8 cellular contexts compared by ENCODE assay signal in the genomic region with DNA sequence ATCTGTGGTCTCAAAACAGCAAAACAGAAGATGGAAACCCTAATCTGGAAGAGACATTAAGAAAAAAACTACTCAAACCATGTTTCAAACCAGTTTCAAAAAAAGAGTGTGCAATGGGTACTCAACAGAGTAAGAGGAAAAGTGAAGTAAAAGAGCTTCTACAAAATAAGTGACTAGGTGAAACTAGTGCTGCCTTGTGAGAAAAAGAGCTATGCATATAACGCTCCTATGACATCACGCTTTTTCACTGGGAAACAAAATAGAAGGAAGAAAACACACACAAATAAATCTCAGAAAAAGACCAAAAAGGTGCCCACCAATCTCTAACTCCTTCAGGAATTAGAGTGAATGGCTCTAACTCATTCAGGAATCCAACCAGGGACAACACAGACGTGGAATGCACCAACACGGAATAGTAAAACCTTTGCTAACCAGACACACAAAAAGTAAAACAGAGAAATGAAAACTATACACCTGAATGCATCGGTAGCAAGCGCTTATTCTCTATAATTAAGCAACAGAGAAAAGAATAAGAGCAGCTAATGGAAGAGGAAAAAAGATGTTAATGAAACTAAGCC. TPM values are rescaled to one million over a fixed set of nuclear protein-coding genes. Genes with fewer than 3 reads are reported as not detected.
DNase-seq lines count a peak whose midpoint lies in the region; ATAC-seq, FAIRE-seq and TF ChIP-seq lines count a peak whose summit lies in the region.

No MANE protein-coding gene starts in this region.

- H3K4me3 ChIP-seq in GM12878: peak overlapping the region; percentile 92
- H3K4me3 ChIP-seq in mesendoderm (ENCODE audit: low read length): peak overlapping the region; percentile 65

- WGBS in GM12878 (ENCODE audit: insufficient coverage, insufficient replicate concordance, low lambda C conversion rate, missing lambda C conversion rate): 2% methylated on average over 6 of the region's 6 CpGs
- no CpG with 5 or more reads among the region's 6 CpGs for WGBS in mesendoderm (ENCODE audit: extremely low coverage, insufficient coverage, low lambda C conversion rate)

- TF ChIP-seq RAD21 in GM12878 (IDR thresholded peaks at IDR 0.05; ENCODE audit: insufficient read depth, low read depth, low read length): no peak

- H2BK5ac ChIP-seq in mesendoderm (ENCODE audit: low read length): no peak overlapping the region

- H2BK15ac ChIP-seq in mesendoderm (replicated peaks; ENCODE audit: low read depth): no peak overlapping the region

- H3K79me2 ChIP-seq in GM12878 (ENCODE audit: control insufficient read depth, insufficient read depth, low read length) (peaks cover 75% of the 10 kb centered on the region), mesendoderm (ENCODE audit: control insufficient read depth, insufficient read depth, low read length) (peaks cover 54% of the 10 kb centered on the region)

- H3K27ac ChIP-seq in GM12878 (ENCODE audit: control insufficient read depth, insufficient read depth) (peak overlapping the region; percentile 85), mesendoderm (ENCODE audit: low read depth, low read length) (no peak overlapping the region)

- H3K9ac ChIP-seq in GM12878 (ENCODE audit: control insufficient read depth, insufficient read depth, low read length): peak overlapping the region; percentile 75
- peak overlapping the region; percentile 81 for H3K9ac ChIP-seq in mesendoderm (ENCODE audit: low read length)

- ATAC-seq in HG03460 (IDR thresholded peaks at IDR 0.05; ENCODE audit: unreplicated experiment): peak; percentile 2
- peak; percentile 23 for ATAC-seq in GM12878
- no peak for ATAC-seq in activated CD4-positive, CD25-positive, alpha-beta regulatory T cell treated with anti-CD3 and anti-CD28 coated beads, Interleukin-2, amount 50 U/mL, for 24 hours

- CTCF ChIA-PET in GM12878 (lab: Yijun Ruan, JAX): interaction anchor here (0.6 to 3.3 kb wide), 11 partner anchors 9 to 818 kb away, joined by 3 to 15 read pairs (median 5); no protein-coding TSS in a partner anchor

- TSS peak; percentile 51 for BruUV-seq in GM12878 (replicated peaks; lab: Mats Ljungman, UMichigan)

- H3K56ac ChIP-seq in mesendoderm (ENCODE audit: low read length): peak overlapping the region; percentile 85

- H2AK5ac ChIP-seq in mesendoderm (ENCODE audit: low read length): no peak overlapping the region

- H2AFZ ChIP-seq in GM12878 (ENCODE audit: control insufficient read depth, low read depth, low read length): no peak overlapping the region

- in situ Hi-C loops in GM12878 (cut with MboI): no loop called here

- no peaks in the 10 kb centered on the region for H4K20me1 ChIP-seq in GM12878 (ENCODE audit: control insufficient read depth, insufficient read depth)

- no peak overlapping the region for H2BK120ac ChIP-seq in mesendoderm (ENCODE audit: low read depth, low read length)

- POLR2A ChIA-PET in GM12878 (lab: Charles Lee): interaction anchor here (0.6 to 1.6 kb wide), 5 partner anchors 8 to 433 kb away, joined by 3 to 5 read pairs (median 3); a partner anchor contains a TSS

- peak overlapping the region; percentile 84 for H3K4ac ChIP-seq in mesendoderm (ENCODE audit: low read depth, low read length)

- H3K9me3 ChIP-seq in GM12878 (replicated peaks; ENCODE audit: control insufficient read depth, insufficient read depth, low read length): no peaks in the 10 kb centered on the region; the same call in 1 of the 3 replicates

- DNase-seq in GM12891 (ENCODE audit: insufficient read length, low spot score) (no peak), GM12878 (ENCODE audit: low read depth, low spot score) (peak; percentile 12), mesendoderm (no peak), SK-N-DZ (ENCODE audit: low spot score) (no peak), kidney tubule cell (ENCODE audit: low spot score) (no peak), NCI-H2171 (lab: John Stamatoyannopoulos, UW) (no peak)

- H4K5ac ChIP-seq in mesendoderm (ENCODE audit: low read length): no peak overlapping the region

- no peak for TF ChIP-seq EP300 in GM12878 (IDR thresholded peaks at IDR 0.05; ENCODE audit: borderline replicate concordance in 1 of 2, control insufficient read depth in 1 of 2, low read depth in 2 of 2, low read length in 2 of 2)

- no peaks in the 10 kb centered on the region for H3K4me1 ChIP-seq in GM12878 (ENCODE audit: control insufficient read depth, insufficient read depth, low read length)
- H3K4me1 ChIP-seq in mesendoderm (ENCODE audit: control insufficient read depth, low read depth, low read length): peaks cover 6% of the 10 kb centered on the region

- RAD21 ChIA-PET in GM12878 (lab: Charles Lee; ENCODE audit: unreplicated experiment): interaction anchor here (0.9 to 1.9 kb wide), 9 partner anchors 16 to 160 kb away, joined by 3 to 8 read pairs (median 4); a partner anchor contains a TSS

- no peak overlapping the region for H3K23ac ChIP-seq in mesendoderm (ENCODE audit: low read length)

- H3K27me3 ChIP-seq in GM12878 (replicated peaks in 1 of 2; ENCODE audit: control insufficient read depth in 2 of 2, insufficient read depth in 2 of 2, low read length in 1 of 2) (no peaks in the 10 kb centered on the region), mesendoderm (ENCODE audit: insufficient read depth, low read length, poor library complexity) (no peaks in the 10 kb centered on the region)

- SMC1A ChIA-PET in GM12878 (lab: Charles Lee; ENCODE audit: uncharacterized antibody, unreplicated experiment): interaction anchor here (0.7 to 2.8 kb wide), 11 partner anchors 9 to 976 kb away, joined by 3 to 10 read pairs (median 3); no protein-coding TSS in a partner anchor

- intact Hi-C loops in GM12878 (cut with micrococcal nuclease; ENCODE audit: unreplicated experiment): loop anchor here (5.0 kb wide), 1 partner anchor 141 kb away; no protein-coding TSS in a partner anchor

- H3K79me1 ChIP-seq in mesendoderm (ENCODE audit: low read length): peaks cover 2% of the 10 kb centered on the region

- no peak overlapping the region for H3K18ac ChIP-seq in mesendoderm (ENCODE audit: low read length)

- no peak for TF ChIP-seq CTCF in GM12878 (IDR thresholded peaks at IDR 0.05 in 2 of 3, conservative IDR thresholded peaks at IDR 0.05 in 1 of 3; ENCODE audit: control insufficient read depth in 2 of 3, extremely low read depth in 1 of 3, insufficient read depth in 1 of 3, low read depth in 3 of 3, low read length in 3 of 3)

- FAIRE-seq in GM12891 (lab: Jason Lieb, UNC): peak; percentile 75
- peak; percentile 86 for FAIRE-seq in GM12878 (lab: Jason Lieb, UNC)

- TF ChIP-seq POLR2A in GM12891 (IDR thresholded peaks at IDR 0.05; ENCODE audit: low read depth, low read length) (no peak), GM12878 (IDR thresholded peaks at IDR 0.05; ENCODE audit: low read depth, low read length) (no peak)

- H4K8ac ChIP-seq in mesendoderm (ENCODE audit: low read depth, low read length): no peak overlapping the region

- peak overlapping the region; percentile 88 for H3K4me2 ChIP-seq in GM12878 (ENCODE audit: control insufficient read depth, insufficient read depth)
- peak overlapping the region; percentile 45 for H3K4me2 ChIP-seq in mesendoderm (ENCODE audit: low read length)

- H3K36me3 ChIP-seq in GM12878 (ENCODE audit: control insufficient read depth in 2 of 2, insufficient read depth in 2 of 2, low read length in 1 of 2) (no peaks in the 10 kb centered on the region; a peak in 1 of 4 replicates), mesendoderm (ENCODE audit: control insufficient read depth, insufficient read depth, low read length) (no peaks in the 10 kb centered on the region)

RNA-seq across cellular contexts. Expression of a gene that starts 1.3 kb away (rescaled TPM):
- polyA plus RNA-seq in GM12891 (2012; ENCODE audit: low read depth, missing spikeins): 11.4 TPM
- total RNA-seq in GM12878 (2013; cell fraction: nucleolus; rRNA removed): 144 and 151 TPM in 2 replicates
- total RNA-seq in GM12878 (2014; rRNA removed): 28.3 and 34.8 TPM in 2 replicates
- total RNA-seq in GM12878 (2014; rRNA removed; fragmentation: Illumina TruSeq; extraction: Trizol): 20.5 and 22.4 TPM in 2 replicates
- 33.6 and 36.8 TPM in 2 replicates for total RNA-seq in GM12878 (2021)
- 15.0 TPM for polyA plus RNA-seq in GM12878 (2011; ENCODE audit: low read depth)
- polyA plus RNA-seq in GM12878 (2011; rRNA removed): 41.5 and 54.2 TPM in 2 replicates
- polyA plus RNA-seq in GM12878 (2011; cell fraction: cytosol; rRNA removed): 28.5 and 39.6 TPM in 2 replicates
- polyA plus RNA-seq in GM12878 (2011; cell fraction: nucleus; rRNA removed): 36.5 and 45.8 TPM in 2 replicates
- polyA plus RNA-seq in GM12878 (2012): 19.1 and 20.8 TPM in 2 replicates
- 31.7 and 35.5 TPM in 2 replicates for polyA plus RNA-seq in GM12878 (2014; fragmentation: Illumina TruSeq; extraction: Trizol)
- polyA plus RNA-seq in GM12878 (2014; fragmentation: Nextera tagmentation; extraction: Ambion mirVana): 10 to 100 TPM in 1 of 2 experiments, 1 to 10 TPM in 1; 9.5 to 11.9 TPM
- polyA plus RNA-seq in GM12878 (2014; rRNA removed): 19.1 and 19.8 TPM in 2 replicates
- polyA plus RNA-seq in GM12878 (2016; fragmentation: Nextera tagmentation; extraction: Ambion mirVana): 10 to 100 TPM; 19.1 to 27.0 TPM
- polyA minus RNA-seq in GM12878 (2011; rRNA and poly(A)+ RNA removed): 43.4 and 84.0 TPM in 2 replicates
- polyA minus RNA-seq in GM12878 (2011; cell fraction: cytosol; rRNA and poly(A)+ RNA removed): 14.7 and 19.4 TPM in 2 replicates
- polyA minus RNA-seq in GM12878 (2011; cell fraction: nucleus; rRNA and poly(A)+ RNA removed): 34.6 and 42.6 TPM in 2 replicates
- 32.4 TPM for polyA plus RNA-seq in mesendoderm (2013, experiment 1 of 2)
- polyA plus RNA-seq in mesendoderm (2013, experiment 2 of 2): 33.7 TPM
- 29.8 and 32.8 TPM in 2 replicates for polyA plus RNA-seq in SK-N-DZ (2014; cell fraction: cytosol; rRNA removed)
- polyA plus RNA-seq in SK-N-DZ (2014; cell fraction: nucleus; rRNA removed): 29.9 and 34.6 TPM in 2 replicates

RNA-seq across cellular contexts. Expression of a gene that starts 46.8 kb away (rescaled TPM):
- 1.8 TPM for polyA plus RNA-seq in GM12891 (2012; ENCODE audit: low read depth, missing spikeins)
- 0.22 and 0.52 TPM in 2 replicates for total RNA-seq in GM12878 (2013; cell fraction: nucleolus; rRNA removed)
- total RNA-seq in GM12878 (2014; rRNA removed): 0.16 and 0.45 TPM in 2 replicates
- 0.04 and 0.05 TPM in 2 replicates for total RNA-seq in GM12878 (2014; rRNA removed; fragmentation: Illumina TruSeq; extraction: Trizol)
- total RNA-seq in GM12878 (2021): 0.05 and 0.19 TPM in 2 replicates
- 1.8 TPM for polyA plus RNA-seq in GM12878 (2011; ENCODE audit: low read depth)
- polyA plus RNA-seq in GM12878 (2011; rRNA removed): 0.45 and 0.52 TPM in 2 replicates
- 0.27 and 0.42 TPM in 2 replicates for polyA plus RNA-seq in GM12878 (2011; cell fraction: cytosol; rRNA removed)
- polyA plus RNA-seq in GM12878 (2011; cell fraction: nucleus; rRNA removed): 0.16 and 0.25 TPM in 2 replicates
- polyA plus RNA-seq in GM12878 (2012): 1.8 and 4.4 TPM in 2 replicates
- polyA plus RNA-seq in GM12878 (2014; fragmentation: Illumina TruSeq; extraction: Trizol): 0.41 and 0.59 TPM in 2 replicates
- polyA plus RNA-seq in GM12878 (2014; fragmentation: Nextera tagmentation; extraction: Ambion mirVana): under 1 TPM; 0.07 to 0.10 TPM
- polyA plus RNA-seq in GM12878 (2014; rRNA removed): 0.01 and 0.05 TPM in 2 replicates
- polyA plus RNA-seq in GM12878 (2016; fragmentation: Nextera tagmentation; extraction: Ambion mirVana): under 1 TPM; 0.01 to 0.17 TPM
- polyA minus RNA-seq in GM12878 (2011; rRNA and poly(A)+ RNA removed): 0.41 and 0.95 TPM in 2 replicates
- polyA minus RNA-seq in GM12878 (2011; cell fraction: cytosol; rRNA and poly(A)+ RNA removed): 0.21 and 0.27 TPM in 2 replicates
- polyA minus RNA-seq in GM12878 (2011; cell fraction: nucleus; rRNA and poly(A)+ RNA removed): 0.24 and 0.29 TPM in 2 replicates
- 0.56 TPM for polyA plus RNA-seq in mesendoderm (2013, experiment 1 of 2)
- 0.66 TPM for polyA plus RNA-seq in mesendoderm (2013, experiment 2 of 2)
- 3.1 and 3.5 TPM in 2 replicates for polyA plus RNA-seq in SK-N-DZ (2014; cell fraction: cytosol; rRNA removed)
- 1.5 and 2.6 TPM in 2 replicates for polyA plus RNA-seq in SK-N-DZ (2014; cell fraction: nucleus; rRNA removed)

Comparison
In these comparisons a context has a peak if more than half of its experiments do, and no peak if none do; other contexts are left out.
1. ATAC-seq: peak in HG03460 (single experiment) and GM12878 (single experiment); none in activated CD4-positive, CD25-positive, alpha-beta regulatory T cell treated with anti-CD3 and anti-CD28 coated beads, Interleukin-2, amount 50 U/mL, for 24 hours (0 of 2).